ENCODE assay signal across 17 cellular contexts in the genomic region with DNA sequence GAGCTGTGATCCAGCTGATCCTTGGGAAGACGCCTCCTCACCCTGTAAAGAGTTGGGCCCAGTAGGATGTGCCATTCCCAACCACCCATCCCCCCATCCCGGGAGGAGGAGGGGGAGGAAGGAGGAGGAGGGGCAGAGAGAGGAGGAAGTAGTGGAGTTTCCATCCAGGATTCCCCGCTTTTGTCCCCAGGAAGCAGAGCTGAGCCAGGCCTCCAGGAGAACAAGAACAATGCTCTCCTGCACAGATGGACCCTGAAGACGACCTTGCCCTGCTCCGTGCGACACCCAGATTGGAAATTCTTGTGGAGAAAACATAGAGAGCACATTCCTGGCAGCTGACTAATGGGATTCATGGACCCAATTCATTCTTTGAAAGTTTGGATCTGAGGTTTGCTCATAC.
DNase-seq lines count a peak whose midpoint lies in the region; ATAC-seq and TF ChIP-seq lines count a peak whose summit lies in the region.
"Had no signal": no experiment of that assay in that cellular context is flagged by ENCODE, and none has a peak within 500 bp of the region (broad histone marks: within the 10 kb centered on the region; RNA-seq: fewer than 3 reads in every experiment).

No MANE protein-coding gene starts in this region.

- H3K79me1 ChIP-seq in IMR-90 (ENCODE audit: low read depth in 1 of 2, low read length in 2 of 2) = no peaks in the 10 kb centered on the region

- H3K9me3 ChIP-seq in IMR-90 (ENCODE audit: control insufficient read depth, insufficient read depth, low read length) (no peaks in the 10 kb centered on the region), tibial artery (no peaks in the 10 kb centered on the region)
- H3K9me3 ChIP-seq: mucosa of descending colon had no signal

- peak; percentile 13 for DNase-seq in AG20443 (ENCODE audit: low spot score)
- peak; percentile 42 for DNase-seq in IMR-90
- peak; percentile 31 for DNase-seq in brain microvascular endothelial cell
- peak; percentile 33 for DNase-seq in iris pigment epithelial cell (ENCODE audit: low read depth)
- DNase-seq in kidney glomerular epithelial cell (lab: John Stamatoyannopoulos, UW) = no peak
- DNase-seq in stimulated activated naive CD4-positive, alpha-beta T cell treated with Interleukin-2 at 50 U/mL for 16 hours (lab: John Stamatoyannopoulos, UW) = no peak
- DNase-seq in tibial artery = no peak
- DNase-seq: activated naive CD8-positive, alpha-beta T cell treated with anti-CD3 and anti-CD28 coated beads, Interleukin-2, amount 50 U/mL, for 24 hours; activated T-cell treated with anti-CD3 and anti-CD28 coated beads, Interleukin-2, amount 50 U/mL, for 1 hour; mucosa of descending colon; NCI-H146; NCI-H510A treated with DMSO at 0.1 percent for 48 hours; OCI-M1; posterior cingulate gyrus; stimulated activated CD4-positive, alpha-beta T cell treated with anti-CD3 and anti-CD28 coated beads, Interleukin-15, amount 100 ng/mL, for 24 hours; T-cell had no signal

- H2AFZ ChIP-seq in IMR-90 (replicated peaks; ENCODE audit: low read length, poor library complexity) = peak overlapping the region; percentile 50

- peak overlapping the region; percentile 6; the same call in 1 of the 2 replicates for H4K91ac ChIP-seq in IMR-90 (ENCODE audit: insufficient read depth, low read depth, low read length)

- no peak overlapping the region for H3K4me2 ChIP-seq in IMR-90 (ENCODE audit: low read depth, low read length)

- H3K36me3 ChIP-seq in IMR-90 (ENCODE audit: control insufficient read depth, insufficient read depth, low read length) (no peaks in the 10 kb centered on the region), brain microvascular endothelial cell (replicated peaks) (no peaks in the 10 kb centered on the region), tibial artery (no peaks in the 10 kb centered on the region)

- no peaks in the 10 kb centered on the region for H3K9me1 ChIP-seq in IMR-90 (ENCODE audit: insufficient read depth, low read length)

- no peak overlapping the region for H2BK5ac ChIP-seq in IMR-90 (ENCODE audit: low read depth, low read length, poor library complexity, severe bottlenecking)

- in situ Hi-C loops in IMR-90 (cut with MboI; ENCODE audit: low sequenced_read_pairs) (no loop called here), brain microvascular endothelial cell (cut with HindIII; ENCODE audit: low pct_ligation_motif_present, low sequenced_read_pairs) (no loop called here)

- no peak overlapping the region for H4K5ac ChIP-seq in IMR-90 (ENCODE audit: low read depth, low read length)

- CTCF ChIA-PET in IMR-90 (lab: Yijun Ruan, JAX) = no interaction called here

- H3K9ac ChIP-seq in IMR-90 (ENCODE audit: low read depth, low read length) = no peak overlapping the region

- H3K4ac ChIP-seq in IMR-90 (ENCODE audit: low read depth, low read length) = peak overlapping the region; percentile 0; the same call in 1 of the 2 replicates

- H3K4me1 ChIP-seq in IMR-90 (ENCODE audit: control insufficient read depth, insufficient read depth, low read length) (peaks cover 4% of the 10 kb centered on the region), tibial artery (no peaks in the 10 kb centered on the region)

- no peak overlapping the region for H3K27ac ChIP-seq in IMR-90 (ENCODE audit: insufficient read depth, low read length)
- no peak overlapping the region for H3K27ac ChIP-seq in brain microvascular endothelial cell
- no peak overlapping the region for H3K27ac ChIP-seq in tibial artery

- H4K8ac ChIP-seq in IMR-90 (ENCODE audit: low read depth in 2 of 2, low read length in 2 of 2) = peak overlapping the region in 1 of 2 experiments; percentile 40; a peak in 1 of 4 replicates

- 40% methylated on average over 1 of the region's 6 CpGs; no CpG with 5 or more reads in 1 of the 2 experiments for WGBS in IMR-90 (ENCODE audit: extremely low coverage in 2 of 2, insufficient read length in 1 of 2), 2 experiments

- intact Hi-C loops in IMR-90 (cut with micrococcal nuclease) = no loop called here
- intact Hi-C loops in tibial artery (cut with DNase I; ENCODE audit: low total_unique reads) = no loop called here

- H2AK9ac ChIP-seq in IMR-90 (replicated peaks; ENCODE audit: low read depth, low read length, poor library complexity) = no peak overlapping the region

- H3K14ac ChIP-seq in IMR-90 (replicated peaks; ENCODE audit: low read depth, low read length) = no peak overlapping the region

- H4K20me1 ChIP-seq in IMR-90 (ENCODE audit: insufficient read depth, low read length) = no peaks in the 10 kb centered on the region

- H2AK5ac ChIP-seq in IMR-90 (ENCODE audit: low read depth, low read length) = 0 out of 2 replicates have a peak overlapping the region, but pooled peaks have one; percentile 51

- H3K4me3 ChIP-seq in IMR-90 (ENCODE audit: insufficient read depth, low read depth, low read length) (no peak overlapping the region), brain microvascular endothelial cell (ENCODE audit: low read depth, low read length) (no peak overlapping the region), tibial artery (no peak overlapping the region)
- H3K4me3 ChIP-seq: mucosa of descending colon had no signal

- H2BK15ac ChIP-seq in IMR-90 (ENCODE audit: low read depth, low read length) = no peak overlapping the region

- peak; percentile 42 for ATAC-seq in IMR-90 (ENCODE audit: low read depth)
- no peak for ATAC-seq in GM19035 (IDR thresholded peaks at IDR 0.05; ENCODE audit: unreplicated experiment)
- ATAC-seq: activated naive CD8-positive, alpha-beta T cell treated with anti-CD3 and anti-CD28 coated beads, Interleukin-2, amount 50 U/mL, for 24 hours; mucosa of descending colon; T-cell had no signal

- no peak for TF ChIP-seq CTCF in IMR-90 (conservative IDR thresholded peaks at IDR 0.05; ENCODE audit: low read depth, low read length)
- TF ChIP-seq CTCF in brain microvascular endothelial cell (IDR thresholded peaks at IDR 0.05; ENCODE audit: low read depth, low read length, missing control alignments) = no peak
- TF ChIP-seq CTCF in tibial artery (IDR thresholded peaks at IDR 0.05) = no peak

- H3K27me3 ChIP-seq in IMR-90 (ENCODE audit: control insufficient read depth, insufficient read depth, low read length) (peaks cover 5% of the 10 kb centered on the region), brain microvascular endothelial cell (replicated peaks) (peaks cover 4% of the 10 kb centered on the region), tibial artery (peaks cover 0 to 8% of the 10 kb centered on the region in 2 donors)

- POLR2A ChIA-PET in IMR-90 (lab: Charles Lee; ENCODE audit: unreplicated experiment) = no interaction called here

- TF ChIP-seq POLR2A in IMR-90 (IDR thresholded peaks at IDR 0.05; ENCODE audit: low read depth, low read length) = no peak

- no peak overlapping the region for H3K18ac ChIP-seq in IMR-90 (ENCODE audit: low read depth, low read length)

- BruUV-seq in IMR-90 (replicated peaks; lab: Mats Ljungman, UMichigan) = no TSS peak

- dilution Hi-C loops in IMR-90 (cut with HindIII; ENCODE audit: low sequenced_read_pairs, unreplicated experiment) = no loop called here

- no peak overlapping the region for H3K56ac ChIP-seq in IMR-90 (ENCODE audit: extremely low read depth, insufficient read depth, low read length)

- H2BK20ac ChIP-seq in IMR-90 (ENCODE audit: low read depth, low read length) = peak overlapping the region; percentile 50; the same call in 1 of the 2 replicates

- H2BK120ac ChIP-seq in IMR-90 (ENCODE audit: low read depth, low read length) = peak overlapping the region; percentile 73

- TF ChIP-seq RAD21 in IMR-90 (IDR thresholded peaks at IDR 0.05; ENCODE audit: low read length) = no peak

- no peak overlapping the region; the same call in 1 of the 2 replicates for H3K23ac ChIP-seq in IMR-90 (ENCODE audit: low read depth, low read length)

TF ChIP-seq in IMR-90, 13 proteins besides CTCF, POLR2A, EP300 and RAD21:
- no peak for TF ChIP-seq RCOR1 (IDR thresholded peaks at IDR 0.05; ENCODE audit: insufficient replicate concordance, low read length)
- TF ChIP-seq SMC3 (IDR thresholded peaks at IDR 0.05; ENCODE audit: low read depth, low read length) = no peak
- no peak for TF ChIP-seq MAFK (IDR thresholded peaks at IDR 0.05; ENCODE audit: low read depth, low read length)
- no peak for TF ChIP-seq MXI1 (IDR thresholded peaks at IDR 0.05; ENCODE audit: borderline replicate concordance, low read depth, low read length)
- no peak for TF ChIP-seq CHD1 (IDR thresholded peaks at IDR 0.05; ENCODE audit: low read depth, low read length)
- no peak for TF ChIP-seq BHLHE40 (IDR thresholded peaks at IDR 0.05; ENCODE audit: low read depth, low read length)
- TF ChIP-seq, protein P1, sequence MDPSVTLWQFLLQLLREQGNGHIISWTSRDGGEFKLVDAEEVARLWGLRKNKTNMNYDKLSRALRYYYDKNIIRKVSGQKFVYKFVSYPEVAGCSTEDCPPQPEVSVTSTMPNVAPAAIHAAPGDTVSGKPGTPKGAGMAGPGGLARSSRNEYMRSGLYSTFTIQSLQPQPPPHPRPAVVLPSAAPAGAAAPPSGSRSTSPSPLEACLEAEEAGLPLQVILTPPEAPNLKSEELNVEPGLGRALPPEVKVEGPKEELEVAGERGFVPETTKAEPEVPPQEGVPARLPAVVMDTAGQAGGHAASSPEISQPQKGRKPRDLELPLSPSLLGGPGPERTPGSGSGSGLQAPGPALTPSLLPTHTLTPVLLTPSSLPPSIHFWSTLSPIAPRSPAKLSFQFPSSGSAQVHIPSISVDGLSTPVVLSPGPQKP (IDR thresholded peaks at IDR 0.05; ENCODE audit: borderline replicate concordance, low read depth, low read length) = no peak
- TF ChIP-seq RFX5 (IDR thresholded peaks at IDR 0.05; ENCODE audit: low read depth, low read length) = no peak
- TF ChIP-seq MAZ (IDR thresholded peaks at IDR 0.05; ENCODE audit: borderline replicate concordance, low read depth, low read length) = no peak; the same call in 1 of the 2 replicates
- TF ChIP-seq CEBPB (IDR thresholded peaks at IDR 0.05; ENCODE audit: low read depth, low read length) = no peak
- TF ChIP-seq NFE2L2 (IDR thresholded peaks at IDR 0.05; ENCODE audit: low read depth, low read length) = no peak
- no peak for TF ChIP-seq USF2 (IDR thresholded peaks at IDR 0.05; ENCODE audit: low read depth, low read length)

Comparison
In these comparisons a context has a peak if more than half of its experiments do, and no peak if none do; other contexts are left out.
1. DNase-seq: peak in AG20443 (single experiment), IMR-90 (single experiment), brain microvascular endothelial cell (single experiment) and iris pigment epithelial cell (single experiment); none in kidney glomerular epithelial cell (single experiment), stimulated activated naive CD4-positive, alpha-beta T cell treated with Interleukin-2 at 50 U/mL for 16 hours (single experiment) and tibial artery (0 of 2).